1 cellular context compared by ENCODE assay signal in the genomic region with DNA sequence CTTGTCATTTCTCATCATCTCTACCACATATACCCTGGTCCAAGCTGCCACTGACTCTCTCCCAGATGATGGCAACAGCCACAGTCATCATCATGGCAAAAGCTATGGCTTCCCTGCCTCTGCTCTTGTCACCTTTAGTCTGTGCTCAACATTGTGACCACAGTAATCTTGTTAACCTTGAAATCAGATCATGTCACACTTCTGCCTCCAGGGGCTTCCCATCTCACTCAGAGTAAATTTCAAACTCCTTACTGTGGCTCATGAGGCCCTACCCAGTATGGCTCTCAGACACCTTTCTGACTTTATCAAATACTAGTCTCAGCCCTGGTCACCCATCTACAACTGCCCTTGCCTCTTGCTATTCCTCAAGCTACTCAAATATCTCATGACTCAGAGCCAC.
TF ChIP-seq lines count a peak whose summit lies in the region.

No MANE protein-coding gene starts in this region.

TF ChIP-seq in GM12878, 131 proteins besides CTCF, POLR2A, EP300 and RAD21:
- TF ChIP-seq CHD4 (IDR thresholded peaks at IDR 0.05) (no peak), BMI1 (IDR thresholded peaks at IDR 0.05; ENCODE audit: borderline replicate concordance) (no peak), RUNX3 (IDR thresholded peaks at IDR 0.05; ENCODE audit: low read length) (peak; percentile 42; the same call in 1 of the 2 replicates), HDGF (IDR thresholded peaks at IDR 0.05) (no peak)
- TF ChIP-seq, protein P1, sequence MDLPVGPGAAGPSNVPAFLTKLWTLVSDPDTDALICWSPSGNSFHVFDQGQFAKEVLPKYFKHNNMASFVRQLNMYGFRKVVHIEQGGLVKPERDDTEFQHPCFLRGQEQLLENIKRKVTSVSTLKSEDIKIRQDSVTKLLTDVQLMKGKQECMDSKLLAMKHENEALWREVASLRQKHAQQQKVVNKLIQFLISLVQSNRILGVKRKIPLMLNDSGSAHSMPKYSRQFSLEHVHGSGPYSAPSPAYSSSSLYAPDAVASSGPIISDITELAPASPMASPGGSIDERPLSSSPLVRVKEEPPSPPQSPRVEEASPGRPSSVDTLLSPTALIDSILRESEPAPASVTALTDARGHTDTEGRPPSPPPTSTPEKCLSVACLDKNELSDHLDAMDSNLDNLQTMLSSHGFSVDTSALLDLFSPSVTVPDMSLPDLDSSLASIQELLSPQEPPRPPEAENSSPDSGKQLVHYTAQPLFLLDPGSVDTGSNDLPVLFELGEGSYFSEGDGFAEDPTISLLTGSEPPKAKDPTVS (IDR thresholded peaks at IDR 0.05; ENCODE audit: low read depth, low read length), result no peak
- TF ChIP-seq, protein P2, sequence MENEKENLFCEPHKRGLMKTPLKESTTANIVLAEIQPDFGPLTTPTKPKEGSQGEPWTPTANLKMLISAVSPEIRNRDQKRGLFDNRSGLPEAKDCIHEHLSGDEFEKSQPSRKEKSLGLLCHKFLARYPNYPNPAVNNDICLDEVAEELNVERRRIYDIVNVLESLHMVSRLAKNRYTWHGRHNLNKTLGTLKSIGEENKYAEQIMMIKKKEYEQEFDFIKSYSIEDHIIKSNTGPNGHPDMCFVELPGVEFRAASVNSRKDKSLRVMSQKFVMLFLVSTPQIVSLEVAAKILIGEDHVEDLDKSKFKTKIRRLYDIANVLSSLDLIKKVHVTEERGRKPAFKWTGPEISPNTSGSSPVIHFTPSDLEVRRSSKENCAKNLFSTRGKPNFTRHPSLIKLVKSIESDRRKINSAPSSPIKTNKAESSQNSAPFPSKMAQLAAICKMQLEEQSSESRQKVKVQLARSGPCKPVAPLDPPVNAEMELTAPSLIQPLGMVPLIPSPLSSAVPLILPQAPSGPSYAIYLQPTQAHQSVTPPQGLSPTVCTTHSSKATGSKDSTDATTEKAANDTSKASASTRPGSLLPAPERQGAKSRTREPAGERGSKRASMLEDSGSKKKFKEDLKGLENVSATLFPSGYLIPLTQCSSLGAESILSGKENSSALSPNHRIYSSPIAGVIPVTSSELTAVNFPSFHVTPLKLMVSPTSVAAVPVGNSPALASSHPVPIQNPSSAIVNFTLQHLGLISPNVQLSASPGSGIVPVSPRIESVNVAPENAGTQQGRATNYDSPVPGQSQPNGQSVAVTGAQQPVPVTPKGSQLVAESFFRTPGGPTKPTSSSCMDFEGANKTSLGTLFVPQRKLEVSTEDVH (IDR thresholded peaks at IDR 0.05; ENCODE audit: low read depth, partially characterized antibody), result no peak
